In the genomic region with DNA sequence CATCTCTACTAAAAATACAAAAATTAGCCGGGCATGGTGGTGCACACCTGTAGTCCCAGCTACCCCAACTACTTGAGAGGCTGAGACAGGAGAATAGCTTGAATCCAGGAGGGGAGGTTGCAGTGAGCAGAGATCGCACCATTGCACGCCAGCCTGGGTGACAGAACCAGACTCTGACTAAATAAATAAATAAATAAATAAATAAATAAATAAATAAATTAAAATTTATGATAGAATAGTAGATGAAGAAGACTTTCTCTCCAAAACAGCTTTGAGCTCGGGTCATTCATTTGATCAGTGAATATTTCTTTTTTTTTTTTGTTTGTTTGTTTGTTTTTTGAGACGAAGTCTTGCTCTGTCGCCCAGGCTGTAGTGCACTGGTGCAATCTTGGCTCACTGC, we compare ENCODE assay signal across 40 cellular contexts. TPM values are rescaled to one million over a fixed set of nuclear protein-coding genes. Genes with fewer than 3 reads are reported as not detected.
"Had no signal": no experiment of that assay in that cellular context is flagged by ENCODE, and none has a peak within 500 bp of the region (broad histone marks: within the 10 kb centered on the region; RNA-seq: fewer than 3 reads in every experiment).

No MANE protein-coding gene starts in this region.

- H3K36me3 Mint-ChIP-seq: activated naive CD4-positive, alpha-beta T cell treated with anti-CD3 and anti-CD28 coated beads, Interleukin-2, amount 10 ng/mL, durations not matched to agents 7 days and 5 days; activated naive CD4-positive, alpha-beta T cell treated with anti-CD3 and anti-CD28 coated beads, Interleukin-2, amount 50 U/mL, for 24 hours; activated naive CD4-positive, alpha-beta T cell treated with anti-CD3 and anti-CD28 coated beads, Interleukin-2, amount 50 U/mL, for 72 hours; activated naive CD8-positive, alpha-beta T cell; activated naive CD8-positive, alpha-beta T cell treated with anti-CD3 and anti-CD28 coated beads for 36 hours; activated naive CD8-positive, alpha-beta T cell treated with anti-CD3 and anti-CD28 coated beads, Interleukin-2, amount 10 ng/mL, durations not matched to agents 7 days and 5 days; brain had no signal

- H3K4me3 Mint-ChIP-seq: activated naive CD4-positive, alpha-beta T cell treated with anti-CD3 and anti-CD28 coated beads for 36 hours; activated naive CD4-positive, alpha-beta T cell treated with anti-CD3 and anti-CD28 coated beads, Interleukin-2, amount 10 ng/mL, durations not matched to agents 7 days and 5 days; activated naive CD4-positive, alpha-beta T cell treated with anti-CD3 and anti-CD28 coated beads, Interleukin-2, amount 50 U/mL, for 24 hours; activated naive CD8-positive, alpha-beta T cell; activated naive CD8-positive, alpha-beta T cell treated with anti-CD3 and anti-CD28 coated beads for 36 hours; activated naive CD8-positive, alpha-beta T cell treated with anti-CD3 and anti-CD28 coated beads, Interleukin-2, amount 10 ng/mL, durations not matched to agents 7 days and 5 days; activated naive CD8-positive, alpha-beta T cell treated with anti-CD3 and anti-CD28 coated beads, Interleukin-2, amount 50 U/mL, for 24 hours; activated T-cell treated with anti-CD3 and anti-CD28 coated beads, Interleukin-2, amount 50 U/mL, for 24 hours; activated T-cell treated with anti-CD3 and anti-CD28 coated beads, Interleukin-2, amount 50 U/mL, for 4 hours; activated T-cell treated with anti-CD3 and anti-CD28 coated beads, Interleukin-2, amount 50 U/mL, for 72 hours; activated T-helper 1 cell treated with anti-CD3 and anti-CD28 coated beads, Interleukin-12 subunit alpha, Interleukin-12 subunit beta, Interleukin-2, Interleukin-4 antibody, amounts not matched to agents 30 ng/mL and 10 ng/mL and 1 ng/mL, durations not matched to agents 14 hours and 24 hours and 36 hours; activated T-helper 17 cell treated with anti-CD3 and anti-CD28 coated beads, Interleukin-2, amount 50 U/mL, for 72 hours; brain; central memory CD8-positive, alpha-beta T cell had no signal

- FAIRE-seq: astrocyte had no signal

- H3K27me3 ChIP-seq: adrenal gland, ascending aorta, body of pancreas, brain microvascular endothelial cell, breast epithelium, cardiac muscle cell had no signal

- H3K27ac Mint-ChIP-seq: activated naive CD4-positive, alpha-beta T cell treated with anti-CD3 and anti-CD28 coated beads for 36 hours; activated naive CD4-positive, alpha-beta T cell treated with anti-CD3 and anti-CD28 coated beads, Interleukin-2, amount 10 ng/mL, durations not matched to agents 7 days and 5 days; activated naive CD4-positive, alpha-beta T cell treated with anti-CD3 and anti-CD28 coated beads, Interleukin-2, amount 50 U/mL, for 24 hours; activated naive CD4-positive, alpha-beta T cell treated with anti-CD3 and anti-CD28 coated beads, Interleukin-2, amount 50 U/mL, for 72 hours; activated naive CD8-positive, alpha-beta T cell; activated naive CD8-positive, alpha-beta T cell treated with anti-CD3 and anti-CD28 coated beads for 36 hours; activated naive CD8-positive, alpha-beta T cell treated with anti-CD3 and anti-CD28 coated beads, Interleukin-2, amount 10 ng/mL, durations not matched to agents 7 days and 5 days; activated naive CD8-positive, alpha-beta T cell treated with anti-CD3 and anti-CD28 coated beads, Interleukin-2, amount 50 U/mL, for 24 hours; activated T-cell treated with anti-CD3 and anti-CD28 coated beads, Interleukin-2, amount 50 U/mL, for 24 hours; activated T-cell treated with anti-CD3 and anti-CD28 coated beads, Interleukin-2, amount 50 U/mL, for 72 hours; activated T-helper 1 cell treated with anti-CD3 and anti-CD28 coated beads, Interleukin-12 subunit alpha, Interleukin-12 subunit beta, Interleukin-2, Interleukin-4 antibody, amounts not matched to agents 30 ng/mL and 10 ng/mL and 1 ng/mL, durations not matched to agents 14 hours and 24 hours and 36 hours; activated T-helper 17 cell treated with anti-CD3 and anti-CD28 coated beads, Interleukin-2, amount 50 U/mL, for 72 hours; activated T-helper 2 cell treated with anti-CD3 and anti-CD28 coated beads, Interferon-gamma antibody, Interleukin-2, Interleukin-4, amounts not matched to agents 10 μg/mL and 5 μg/mL and 100 μg/mL, durations not matched to agents 14 hours and 24 hours and 36 hours; brain had no signal

- H3K27ac ChIP-seq: adrenal gland, ascending aorta, body of pancreas, brain microvascular endothelial cell, breast epithelium, cardiac muscle cell had no signal

- H3K27me3 Mint-ChIP-seq: activated naive CD4-positive, alpha-beta T cell treated with anti-CD3 and anti-CD28 coated beads, Interleukin-2, amount 10 ng/mL, durations not matched to agents 7 days and 5 days; activated naive CD4-positive, alpha-beta T cell treated with anti-CD3 and anti-CD28 coated beads, Interleukin-2, amount 50 U/mL, for 24 hours; activated naive CD8-positive, alpha-beta T cell; activated naive CD8-positive, alpha-beta T cell treated with anti-CD3 and anti-CD28 coated beads for 36 hours; activated naive CD8-positive, alpha-beta T cell treated with anti-CD3 and anti-CD28 coated beads, Interleukin-2, amount 10 ng/mL, durations not matched to agents 7 days and 5 days; activated naive CD8-positive, alpha-beta T cell treated with anti-CD3 and anti-CD28 coated beads, Interleukin-2, amount 50 U/mL, for 24 hours; activated T-cell treated with anti-CD3 and anti-CD28 coated beads, Interleukin-2, amount 50 U/mL, for 24 hours had no signal

- H3K4me1 Mint-ChIP-seq: activated naive CD4-positive, alpha-beta T cell treated with anti-CD3 and anti-CD28 coated beads, Interleukin-2, amount 10 ng/mL, durations not matched to agents 7 days and 5 days; activated naive CD4-positive, alpha-beta T cell treated with anti-CD3 and anti-CD28 coated beads, Interleukin-2, amount 50 U/mL, for 24 hours; activated naive CD8-positive, alpha-beta T cell treated with anti-CD3 and anti-CD28 coated beads, Interleukin-2, amount 10 ng/mL, durations not matched to agents 7 days and 5 days; activated T-helper 17 cell treated with anti-CD3 and anti-CD28 coated beads, Interleukin-2, amount 50 U/mL, for 72 hours; central memory CD8-positive, alpha-beta T cell had no signal

- H3K36me3 ChIP-seq: adrenal gland, ascending aorta, brain microvascular endothelial cell, breast epithelium, cardiac muscle cell had no signal

- DNase-seq: activated effector memory CD4-positive, alpha-beta T cell treated with anti-CD3 and anti-CD28 coated beads, Interleukin-2, amount 50 U/mL, for 16 hours; activated gamma-delta T cell; activated gamma-delta T cell treated with Interleukin-2 at 50 U/mL for 16 hours; activated naive CD4-positive, alpha-beta T cell; activated naive CD4-positive, alpha-beta T cell treated with anti-CD3 and anti-CD28 coated beads for 36 hours; activated naive CD4-positive, alpha-beta T cell treated with anti-CD3 and anti-CD28 coated beads, Interleukin-2, amount 10 ng/mL, durations not matched to agents 7 days and 5 days; activated naive CD4-positive, alpha-beta T cell treated with anti-CD3 and anti-CD28 coated beads, Interleukin-2, amount 50 U/mL, for 16 hours; activated naive CD4-positive, alpha-beta T cell treated with Interleukin-2 at 50 U/mL for 16 hours; activated naive CD8-positive, alpha-beta T cell treated with anti-CD3 and anti-CD28 coated beads for 36 hours; activated naive CD8-positive, alpha-beta T cell treated with anti-CD3 and anti-CD28 coated beads, Interleukin-2, amount 10 ng/mL, durations not matched to agents 7 days and 5 days; activated naive CD8-positive, alpha-beta T cell treated with anti-CD3 and anti-CD28 coated beads, Interleukin-2, amount 50 U/mL, for 24 hours; activated T-cell treated with anti-CD3 and anti-CD28 coated beads, Interleukin-2, amount 50 U/mL, for 1 hour; activated T-cell treated with anti-CD3 and anti-CD28 coated beads, Interleukin-2, amount 50 U/mL, for 24 hours; activated T-cell treated with anti-CD3 and anti-CD28 coated beads, Interleukin-2, amount 50 U/mL, for 4 hours; activated T-cell treated with anti-CD3 and anti-CD28 coated beads, Interleukin-2, amount 50 U/mL, for 48 hours; activated T-cell treated with anti-CD3 and anti-CD28 coated beads, Interleukin-2, amount 50 U/mL, for 72 hours; adrenal gland; amniotic stem cell; amygdala; anterior cingulate cortex; aorta; body of pancreas; brain microvascular endothelial cell; caudate nucleus; central memory CD4-positive, alpha-beta T cell; cerebellar nuclear complex had no signal

- H3K4me1 ChIP-seq: adrenal gland, ascending aorta, body of pancreas, breast epithelium had no signal

- H3K9me3 ChIP-seq: adrenal gland, ascending aorta, body of pancreas, breast epithelium had no signal

- ATAC-seq: activated naive CD4-positive, alpha-beta T cell treated with anti-CD3 and anti-CD28 coated beads, Interleukin-2, amount 50 U/mL, for 72 hours; activated naive CD8-positive, alpha-beta T cell treated with anti-CD3 and anti-CD28 coated beads, Interleukin-2, amount 50 U/mL, for 24 hours; activated T-cell treated with anti-CD3 and anti-CD28 coated beads, Interleukin-2, amount 50 U/mL, for 4 hours; activated T-cell treated with anti-CD3 and anti-CD28 coated beads, Interleukin-2, amount 50 U/mL, for 72 hours; activated T-helper 17 cell treated with anti-CD3 and anti-CD28 coated beads, Interleukin-2, amount 50 U/mL, for 72 hours; body of pancreas had no signal

- H3K4me3 ChIP-seq: adrenal gland, ascending aorta, body of pancreas, breast epithelium, cardiac muscle cell had no signal

- H3K9me3 Mint-ChIP-seq: activated naive CD4-positive, alpha-beta T cell treated with anti-CD3 and anti-CD28 coated beads for 36 hours; activated naive CD4-positive, alpha-beta T cell treated with anti-CD3 and anti-CD28 coated beads, Interleukin-2, amount 10 ng/mL, durations not matched to agents 7 days and 5 days; activated naive CD4-positive, alpha-beta T cell treated with anti-CD3 and anti-CD28 coated beads, Interleukin-2, amount 50 U/mL, for 24 hours; activated naive CD4-positive, alpha-beta T cell treated with anti-CD3 and anti-CD28 coated beads, Interleukin-2, amount 50 U/mL, for 72 hours; activated naive CD8-positive, alpha-beta T cell treated with anti-CD3 and anti-CD28 coated beads for 36 hours; activated naive CD8-positive, alpha-beta T cell treated with anti-CD3 and anti-CD28 coated beads, Interleukin-2, amount 10 ng/mL, durations not matched to agents 7 days and 5 days; activated naive CD8-positive, alpha-beta T cell treated with anti-CD3 and anti-CD28 coated beads, Interleukin-2, amount 50 U/mL, for 24 hours; activated T-cell treated with anti-CD3 and anti-CD28 coated beads, Interleukin-2, amount 50 U/mL, for 24 hours; activated T-cell treated with anti-CD3 and anti-CD28 coated beads, Interleukin-2, amount 50 U/mL, for 4 hours; activated T-cell treated with anti-CD3 and anti-CD28 coated beads, Interleukin-2, amount 50 U/mL, for 72 hours; activated T-helper 1 cell treated with anti-CD3 and anti-CD28 coated beads, Interleukin-12 subunit alpha, Interleukin-12 subunit beta, Interleukin-2, Interleukin-4 antibody, amounts not matched to agents 30 ng/mL and 10 ng/mL and 1 ng/mL, durations not matched to agents 14 hours and 24 hours and 36 hours; activated T-helper 17 cell treated with anti-CD3 and anti-CD28 coated beads, Interleukin-2, amount 50 U/mL, for 72 hours; activated T-helper 2 cell treated with anti-CD3 and anti-CD28 coated beads, Interferon-gamma antibody, Interleukin-2, Interleukin-4, amounts not matched to agents 10 μg/mL and 5 μg/mL and 100 μg/mL, durations not matched to agents 14 hours and 24 hours and 36 hours; central memory CD8-positive, alpha-beta T cell had no signal

RNA-seq across cellular contexts. Expression of gene KCNG3, which starts 57.1 kb away (rescaled TPM):
- total RNA-seq: activated T-helper 17 cell treated with anti-CD3 and anti-CD28 coated beads, Interleukin-2, amount 50 U/mL, for 72 hours; ascending aorta; bronchial epithelial cell; cardiac septum had no signal
- polyA plus RNA-seq: aorta, cardiac muscle cell had no signal
